Comparison of ENCODE assay signal across 8 cellular contexts in genomic region chr12:29782821-29783772, GRCh38. TPM values are rescaled to one million over a fixed set of nuclear protein-coding genes. Genes with fewer than 3 reads are reported as not detected.
DNase-seq lines count a peak whose midpoint lies in the region; ATAC-seq and TF ChIP-seq lines count a peak whose summit lies in the region.

No MANE protein-coding gene starts in this region.

- peaks cover 3% of the 10 kb centered on the region for H3K4me1 ChIP-seq in stomach smooth muscle (ENCODE audit: control insufficient read depth, insufficient read depth, low read length)

- no peaks in the 10 kb centered on the region for H3K36me3 Mint-ChIP-seq in T-helper 17 cell (ENCODE audit: low read depth)

- no peak for TF ChIP-seq CTCF in cardiac fibroblast (IDR thresholded peaks at IDR 0.05; ENCODE audit: low read depth, low read length)

- no peak overlapping the region for H3K4me3 Mint-ChIP-seq in T-helper 17 cell

- H3K4me1 Mint-ChIP-seq in T-helper 17 cell = no peaks in the 10 kb centered on the region

- H3K27me3 ChIP-seq in stomach smooth muscle (ENCODE audit: control insufficient read depth in 1 of 2, insufficient read depth in 2 of 2, low read length in 2 of 2) = no peaks in the 10 kb centered on the region

- peaks cover 34% of the 10 kb centered on the region for H3K27me3 Mint-ChIP-seq in T-helper 17 cell

- DNase-seq in DMS 273 (lab: John Stamatoyannopoulos, UW; ENCODE audit: unreplicated experiment) = peak; percentile 75
- peak; percentile 55 for DNase-seq in NCI-H2029 treated with DMSO at 0.1 percent for 48 hours (lab: John Stamatoyannopoulos, UW)
- DNase-seq in cardiac fibroblast (ENCODE audit: low read depth in 2 of 2) = peak; percentile 43 to 59
- peak; percentile 50 for DNase-seq in left lobe of liver (ENCODE audit: low spot score)
- DNase-seq in T-helper 17 cell = no peak
- no peak for DNase-seq in cortex of kidney (lab: John Stamatoyannopoulos, UW)

- H3K36me3 ChIP-seq in stomach smooth muscle (ENCODE audit: control insufficient read depth in 2 of 2, insufficient read depth in 2 of 2, low read length in 2 of 2) = peaks cover 0 to 2% of the 10 kb centered on the region in 2 donors

- H3K9ac ChIP-seq in stomach smooth muscle (ENCODE audit: low read length in 2 of 2) = peak overlapping the region; percentile 73 to 93

- H3K4me3 ChIP-seq in cardiac fibroblast (replicated peaks in 1 of 2; ENCODE audit: low read depth in 2 of 2, low read length in 2 of 2) (peak overlapping the region; percentile 90 to 96), stomach smooth muscle (ENCODE audit: low read length in 2 of 2) (peak overlapping the region; percentile 93 to 96)

- no peaks in the 10 kb centered on the region for H3K9me3 ChIP-seq in stomach smooth muscle (ENCODE audit: control insufficient read depth in 2 of 2, low read length in 2 of 2)
- no peaks in the 10 kb centered on the region for H3K9me3 ChIP-seq in T-helper 17 cell (ENCODE audit: control insufficient read depth, low read length, poor library complexity, severe bottlenecking)

- ATAC-seq in GM21717 (IDR thresholded peaks at IDR 0.05; ENCODE audit: unreplicated experiment) = peak; percentile 8
- peak; percentile 70 for ATAC-seq in left lobe of liver
- ATAC-seq in T-helper 17 cell = no peak

- peak overlapping the region; percentile 85 for H3K27ac ChIP-seq in stomach smooth muscle (ENCODE audit: low read length)

- H3K27ac Mint-ChIP-seq in T-helper 17 cell = no peak overlapping the region

RNA-seq across cellular contexts. Expression of gene TMTC1, which starts 0.6 kb away (rescaled TPM):
- total RNA-seq in left lobe of liver = 5.4 TPM
- total RNA-seq in T-helper 17 cell = under 1 TPM in 1 of 2 donors, not detected in 1; 0.40 TPM

Comparison
In these comparisons a context has a peak if more than half of its experiments do, and no peak if none do; other contexts are left out.
1. DNase-seq: peak in DMS 273 (single experiment), NCI-H2029 treated with DMSO at 0.1 percent for 48 hours (single experiment), cardiac fibroblast (2 of 2) and left lobe of liver (single experiment); none in T-helper 17 cell (0 of 3) and cortex of kidney (single experiment).